ENCODE assay signal across 8 cellular contexts in the genomic region with DNA sequence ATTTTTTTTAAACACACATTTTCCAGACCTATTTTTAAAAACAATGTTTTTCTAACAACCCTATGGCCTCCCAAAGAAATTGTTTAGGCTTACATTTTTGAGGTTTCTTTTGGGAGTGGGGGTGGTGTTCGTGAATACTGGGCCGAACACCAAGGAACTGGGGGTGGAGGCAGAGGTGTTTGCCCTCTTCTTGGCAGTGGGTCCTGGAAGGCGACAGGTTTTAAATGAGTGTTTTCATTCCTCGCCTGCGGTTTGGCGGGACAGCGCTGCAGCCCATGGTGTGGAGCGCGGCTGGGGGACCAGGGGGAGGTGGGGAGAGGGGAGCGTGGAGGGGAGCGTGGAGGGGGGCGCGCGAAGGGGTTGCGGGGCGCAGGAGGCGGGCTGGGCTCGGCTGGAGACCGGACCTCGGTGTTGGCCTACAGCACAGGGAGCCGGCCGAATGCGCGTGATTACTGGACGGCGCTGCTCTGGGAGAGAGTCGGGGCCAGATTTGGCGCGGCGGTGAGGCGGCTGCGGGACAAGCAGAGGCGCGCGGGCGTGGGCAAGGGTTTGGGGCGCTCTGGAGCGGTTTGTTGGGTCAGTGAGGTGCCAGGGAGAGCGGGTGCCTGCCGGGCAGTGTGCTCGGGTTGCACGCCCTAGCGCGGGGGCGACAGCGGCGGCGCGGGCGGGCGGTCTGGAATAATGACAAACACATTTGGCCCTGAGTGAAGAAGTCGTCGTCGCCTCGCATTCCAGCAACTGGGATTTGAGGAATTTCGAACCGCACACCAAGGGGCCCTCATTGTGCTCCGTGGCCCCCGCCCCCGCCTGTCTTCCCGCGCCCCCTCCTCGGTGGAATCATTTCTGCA. TPM values are rescaled to one million over a fixed set of nuclear protein-coding genes. Genes with fewer than 3 reads are reported as not detected.
DNase-seq lines count a peak whose midpoint lies in the region; ATAC-seq, FAIRE-seq and TF ChIP-seq lines count a peak whose summit lies in the region.

No MANE protein-coding gene starts in this region.

- no peak overlapping the region for H4K91ac ChIP-seq in H9 (ENCODE audit: insufficient read length, low read depth, low read length)

- no peak overlapping the region for H2AFZ ChIP-seq in H9 (ENCODE audit: low read length)

- peak overlapping the region; percentile 53 to 79 for H3K4me3 Mint-ChIP-seq in H9
- H3K4me3 Mint-ChIP-seq in activated naive CD8-positive, alpha-beta T cell treated with anti-CD3 and anti-CD28 coated beads, Interleukin-2, amount 50 U/mL, for 24 hours, result no peak overlapping the region
- peak overlapping the region in 3 of 8 donors; percentile 33 to 55 (median 49) for H3K4me3 Mint-ChIP-seq in CD4-positive, alpha-beta memory T cell

- no peaks in the 10 kb centered on the region for H3K79me2 ChIP-seq in H9 (ENCODE audit: insufficient read depth, low read length)

- no peak overlapping the region for H2AK5ac ChIP-seq in H9 (ENCODE audit: insufficient read length, low read length)

- H3K4ac ChIP-seq in H9 (ENCODE audit: low read depth, low read length), result no peak overlapping the region

- H3K4me1 Mint-ChIP-seq in H9, result peaks cover 54 to 70% of the 10 kb centered on the region in 2 experiments
- peaks cover 49% of the 10 kb centered on the region for H3K4me1 Mint-ChIP-seq in activated naive CD8-positive, alpha-beta T cell treated with anti-CD3 and anti-CD28 coated beads, Interleukin-2, amount 50 U/mL, for 24 hours
- peaks cover 15 to 66% (median 51%) of the 10 kb centered on the region in 4 donors for H3K4me1 Mint-ChIP-seq in CD4-positive, alpha-beta memory T cell

- no peak for TF ChIP-seq CTCF in H9 (conservative IDR thresholded peaks at IDR 0.05)
- no peak for TF ChIP-seq CTCF in foreskin keratinocyte (conservative IDR thresholded peaks at IDR 0.05)

- H3K36me3 Mint-ChIP-seq in H9 (ENCODE audit: insufficient read depth in 1 of 3, low read depth in 3 of 3), result no peaks in the 10 kb centered on the region
- no peaks in the 10 kb centered on the region for H3K36me3 Mint-ChIP-seq in activated naive CD8-positive, alpha-beta T cell treated with anti-CD3 and anti-CD28 coated beads, Interleukin-2, amount 50 U/mL, for 24 hours (ENCODE audit: low read depth)
- no peaks in the 10 kb centered on the region for H3K36me3 Mint-ChIP-seq in CD4-positive, alpha-beta memory T cell

- no peak overlapping the region for H2BK5ac ChIP-seq in H9 (ENCODE audit: insufficient read length, low read length)

- CTCF ChIA-PET in CD4-positive, alpha-beta memory T cell (lab: Charles Lee; ENCODE audit: partially characterized antibody), result no interaction called here

- POLR2A ChIA-PET in CD4-positive, alpha-beta memory T cell (lab: Charles Lee; ENCODE audit: partially characterized antibody), result no interaction called here

- H3K27ac ChIP-seq in H9 (ENCODE audit: insufficient read length, low read depth, low read length) (no peak overlapping the region), iPS-18a (ENCODE audit: low read length) (no peak overlapping the region), small intestine (ENCODE audit: low read depth in 1 of 2, low read length in 1 of 2) (peak overlapping the region in 1 of 2 donors; percentile 75), foreskin keratinocyte (no peak overlapping the region), caudate nucleus (ENCODE audit: low read depth, low read length) (no peak overlapping the region)
- no peak overlapping the region for H3K27ac ChIP-seq in CD4-positive, alpha-beta memory T cell (ENCODE audit: low read depth, low read length)

- DNase-seq in H9 (peak; percentile 67), small intestine (no peak), foreskin keratinocyte (no peak), NCI-H1417 treated with DMSO at 0.1 percent for 48 hours (lab: John Stamatoyannopoulos, UW) (no peak), caudate nucleus (lab: John Stamatoyannopoulos, UW) (no peak)
- peak; percentile 4 for DNase-seq in activated naive CD8-positive, alpha-beta T cell treated with anti-CD3 and anti-CD28 coated beads, Interleukin-2, amount 50 U/mL, for 24 hours
- DNase-seq in CD4-positive, alpha-beta memory T cell, result no peak

- no peak overlapping the region for H3K27ac Mint-ChIP-seq in H9
- no peak overlapping the region for H3K27ac Mint-ChIP-seq in activated naive CD8-positive, alpha-beta T cell treated with anti-CD3 and anti-CD28 coated beads, Interleukin-2, amount 50 U/mL, for 24 hours
- H3K27ac Mint-ChIP-seq in CD4-positive, alpha-beta memory T cell, result no peak overlapping the region

- no peak overlapping the region for H4K5ac ChIP-seq in H9 (ENCODE audit: insufficient read length, low read depth, low read length)

- no peak overlapping the region for H3K56ac ChIP-seq in H9 (ENCODE audit: insufficient read length, low read depth, low read length)

- no peak overlapping the region for H2BK120ac ChIP-seq in H9 (ENCODE audit: low read depth, low read length, poor library complexity, severe bottlenecking)

- H3K4me2 ChIP-seq in H9 (ENCODE audit: insufficient read depth, insufficient read length, low read length), result no peak overlapping the region

- peaks cover 51% of the 10 kb centered on the region for H3K23me2 ChIP-seq in H9 (ENCODE audit: insufficient read length, low read depth, low read length, poor library complexity, severe bottlenecking)

- H3K79me1 ChIP-seq in H9 (ENCODE audit: insufficient read depth, low read depth, low read length, poor library complexity, severe bottlenecking), result no peaks in the 10 kb centered on the region

- H3T11ph ChIP-seq in H9 (ENCODE audit: low read length), result no peak overlapping the region

- H3K23ac ChIP-seq in H9 (ENCODE audit: insufficient read length, low read depth, low read length), result no peak overlapping the region

- no CpG with 5 or more reads among the region's 63 CpGs for WGBS in H9 (ENCODE audit: extremely low coverage, insufficient read length, low lambda C conversion rate)
- WGBS in small intestine, 3 donors, result 2 to 3% (median 3%) methylated on average over 52 to 63 of the region's 63 CpGs

- peaks cover 3 to 4% of the 10 kb centered on the region in 2 experiments; a peak in 3 of 5 replicates for H3K9me3 Mint-ChIP-seq in H9
- H3K9me3 Mint-ChIP-seq in activated naive CD8-positive, alpha-beta T cell treated with anti-CD3 and anti-CD28 coated beads, Interleukin-2, amount 50 U/mL, for 24 hours, result no peaks in the 10 kb centered on the region
- H3K9me3 Mint-ChIP-seq in CD4-positive, alpha-beta memory T cell, result peaks cover 0 to 2% (median 0%) of the 10 kb centered on the region in 8 donors

- H3K4me3 ChIP-seq in iPS-18a (ENCODE audit: low read length) (peak overlapping the region; percentile 50), small intestine (ENCODE audit: low read depth in 1 of 2, low read length in 2 of 2) (peak overlapping the region; percentile 25 to 29)
- no peak overlapping the region for H3K4me3 ChIP-seq in CD4-positive, alpha-beta memory T cell (ENCODE audit: low read length in 2 of 2)

- H3K9ac ChIP-seq in H9 (ENCODE audit: extremely low read depth, insufficient read length, low read length) (no peak overlapping the region), iPS-18a (ENCODE audit: low read length) (no peak overlapping the region)

- H3K27me3 Mint-ChIP-seq in H9 (ENCODE audit: low read depth), result peaks cover 94% of the 10 kb centered on the region
- H3K27me3 Mint-ChIP-seq in activated naive CD8-positive, alpha-beta T cell treated with anti-CD3 and anti-CD28 coated beads, Interleukin-2, amount 50 U/mL, for 24 hours, result peaks cover 83% of the 10 kb centered on the region
- peaks cover 59 to 61% of the 10 kb centered on the region in 2 donors for H3K27me3 Mint-ChIP-seq in CD4-positive, alpha-beta memory T cell

- H3K27me3 ChIP-seq in H9 (ENCODE audit: insufficient read depth, low read length) (peaks cover 67% of the 10 kb centered on the region), iPS-18a (ENCODE audit: control insufficient read depth, insufficient read depth, low read length) (peaks cover 95% of the 10 kb centered on the region), small intestine (ENCODE audit: control insufficient read depth in 2 of 2, insufficient read depth in 2 of 2, low read length in 2 of 2) (peaks cover 19 to 32% of the 10 kb centered on the region in 2 donors), foreskin keratinocyte (peaks cover 94% of the 10 kb centered on the region)
- peaks cover 46% of the 10 kb centered on the region for H3K27me3 ChIP-seq in CD4-positive, alpha-beta memory T cell (ENCODE audit: insufficient read depth, low read length)

- H2BK12ac ChIP-seq in H9 (ENCODE audit: insufficient read length, low read depth, low read length), result no peak overlapping the region

- H4K20me1 ChIP-seq in H9 (ENCODE audit: control insufficient read depth, insufficient read depth, insufficient read length), result no peaks in the 10 kb centered on the region

- no peaks in the 10 kb centered on the region for H3K9me3 ChIP-seq in H9 (ENCODE audit: control insufficient read depth, low read depth, low read length)
- H3K9me3 ChIP-seq in iPS-18a (ENCODE audit: control insufficient read depth, low read depth, low read length), result no peaks in the 10 kb centered on the region
- no peaks in the 10 kb centered on the region for H3K9me3 ChIP-seq in small intestine (ENCODE audit: control insufficient read depth, low read depth)
- no peaks in the 10 kb centered on the region for H3K9me3 ChIP-seq in CD4-positive, alpha-beta memory T cell (ENCODE audit: control insufficient read depth in 1 of 2, low read length in 2 of 2)

- H3K18ac ChIP-seq in H9 (ENCODE audit: insufficient read length, low read depth, low read length), result no peak overlapping the region

- H3K14ac ChIP-seq in H9 (ENCODE audit: insufficient read depth, low read length), result no peak overlapping the region; the same call in 1 of the 2 replicates

- intact Hi-C loops in CD4-positive, alpha-beta memory T cell (cut with micrococcal nuclease), result loop anchor here (5.0 kb wide), 3 partner anchors 863 to 1683 kb away; a partner anchor contains a TSS

- no peak for FAIRE-seq in small intestine (lab: Jason Lieb, UNC)

- no peaks in the 10 kb centered on the region; the same call in 1 of the 2 replicates for H3K4me1 ChIP-seq in H9 (ENCODE audit: insufficient read depth, low read length)
- peaks cover 44% of the 10 kb centered on the region for H3K4me1 ChIP-seq in iPS-18a (ENCODE audit: control insufficient read depth, low read depth, low read length)
- H3K4me1 ChIP-seq in small intestine (ENCODE audit: control insufficient read depth in 2 of 2, insufficient read depth in 1 of 2, low read depth in 1 of 2, low read length in 1 of 2), result peaks cover 2 to 4% of the 10 kb centered on the region in 2 donors
- H3K4me1 ChIP-seq in CD4-positive, alpha-beta memory T cell (ENCODE audit: insufficient read depth, low read length), result peaks cover 45% of the 10 kb centered on the region
- peaks cover 4% of the 10 kb centered on the region for H3K4me1 ChIP-seq in foreskin keratinocyte

- H3K36me3 ChIP-seq in iPS-18a (ENCODE audit: control insufficient read depth, low read depth, low read length) (no peaks in the 10 kb centered on the region), small intestine (ENCODE audit: control insufficient read depth in 2 of 2, insufficient read depth in 2 of 2, low read length in 2 of 2) (no peaks in the 10 kb centered on the region)
- no peaks in the 10 kb centered on the region for H3K36me3 ChIP-seq in CD4-positive, alpha-beta memory T cell (ENCODE audit: insufficient read depth, low read length)

- no peak for ATAC-seq in activated naive CD8-positive, alpha-beta T cell treated with anti-CD3 and anti-CD28 coated beads, Interleukin-2, amount 50 U/mL, for 24 hours
- ATAC-seq in foreskin keratinocyte, result no peak

- no peak overlapping the region for H4K8ac ChIP-seq in H9 (replicated peaks; ENCODE audit: insufficient read length, low read depth, low read length)

- no peak overlapping the region for H2BK20ac ChIP-seq in H9 (ENCODE audit: low read depth, low read length, poor library complexity, severe bottlenecking)

- H2BK15ac ChIP-seq in H9 (ENCODE audit: low read depth, low read length), result no peak overlapping the region

RNA-seq across cellular contexts. Expression of a gene that starts 0.8 kb away (rescaled TPM):
- total RNA-seq in H9 (2021) (6.6 and 6.8 TPM in 2 replicates), foreskin keratinocyte (0.07 TPM in 1 of 2 replicates, not detected in the other)
- polyA plus RNA-seq in small intestine (10 to 100 TPM in 1 of 3 donors, 1 to 10 TPM in 1, under 1 TPM in 1; 0.67 to 12.9 (median 2.4) TPM), foreskin keratinocyte (not detected in 2 replicates)
- not detected for total RNA-seq in CD4-positive, alpha-beta memory T cell
- not detected for polyA plus RNA-seq in CD4-positive, alpha-beta memory T cell

Comparison
In these comparisons a context has a peak if more than half of its experiments do, and no peak if none do; other contexts are left out.
1. DNase-seq: peak in H9 (single experiment) and activated naive CD8-positive, alpha-beta T cell treated with anti-CD3 and anti-CD28 coated beads, Interleukin-2, amount 50 U/mL, for 24 hours (single experiment); none in small intestine (single experiment), CD4-positive, alpha-beta memory T cell (0 of 5), foreskin keratinocyte (0 of 2), NCI-H1417 treated with DMSO at 0.1 percent for 48 hours (single experiment) and caudate nucleus (0 of 61).
2. H3K4me3 ChIP-seq: peak in iPS-18a (single experiment) and small intestine (2 of 2); none in CD4-positive, alpha-beta memory T cell (0 of 2).